ENCODE assay signal across 29 cellular contexts in the genomic region with DNA sequence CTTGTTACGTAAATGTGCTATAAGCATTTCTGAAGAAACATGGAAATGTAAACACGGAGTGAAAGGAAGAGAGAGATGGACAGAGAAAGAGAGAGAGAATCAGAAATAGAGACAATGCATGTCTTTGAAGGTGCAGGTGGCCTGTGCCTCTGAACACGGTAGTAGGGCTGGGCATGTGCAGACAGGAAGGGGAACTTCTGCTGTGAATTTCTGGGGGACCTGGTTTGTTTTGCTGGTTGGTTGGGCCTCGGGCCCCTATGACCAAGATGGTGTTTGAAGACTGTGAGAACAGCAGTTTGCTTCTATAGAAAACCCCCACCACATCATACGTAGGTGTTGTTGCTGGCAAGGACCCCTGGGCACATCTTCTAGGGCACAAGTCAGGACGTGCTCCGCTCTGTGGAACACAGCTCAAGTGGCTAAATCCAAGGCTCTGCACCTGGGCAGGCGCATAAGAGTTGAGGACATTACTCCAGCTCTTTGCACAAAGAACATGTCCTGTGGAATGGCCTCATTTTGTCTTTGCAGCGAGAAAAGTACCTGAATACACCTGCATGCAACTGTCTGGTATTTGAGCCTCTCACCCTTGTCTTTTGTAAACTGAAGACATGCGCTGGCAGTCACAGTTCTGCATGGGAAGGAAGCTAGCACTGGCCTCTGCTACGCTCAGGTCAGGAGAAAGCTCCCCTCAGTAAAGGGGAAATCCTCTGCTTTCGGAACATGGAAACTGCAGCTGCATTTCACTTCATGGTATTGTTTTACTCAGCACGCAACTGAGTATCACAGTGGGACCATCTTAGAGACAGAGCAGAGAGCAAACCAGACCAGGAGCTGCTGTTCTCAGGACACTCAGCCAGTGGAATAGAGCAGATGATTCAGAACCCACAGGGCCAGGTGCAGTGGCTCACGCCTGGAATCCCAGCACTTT. TPM values are rescaled to one million over a fixed set of nuclear protein-coding genes. Genes with fewer than 3 reads are reported as not detected.
DNase-seq lines count a peak whose midpoint lies in the region; ATAC-seq and TF ChIP-seq lines count a peak whose summit lies in the region.
"Had no signal": no experiment of that assay in that cellular context is flagged by ENCODE, and none has a peak within 500 bp of the region (broad histone marks: within the 10 kb centered on the region; RNA-seq: fewer than 3 reads in every experiment).

No MANE protein-coding gene starts in this region.

- no CpG with 5 or more reads among the region's 14 CpGs for WGBS in trophoblast cell (ENCODE audit: extremely low coverage, insufficient coverage, insufficient read length)

- peaks cover 3% of the 10 kb centered on the region for H3K27me3 Mint-ChIP-seq in glutamatergic neuron (ENCODE audit: unreplicated experiment)

- H2BK5ac ChIP-seq in trophoblast cell (ENCODE audit: low read depth, low read length, poor library complexity) = no peak overlapping the region

- no peak overlapping the region for H3K4me3 Mint-ChIP-seq in glutamatergic neuron (ENCODE audit: unreplicated experiment)
- H3K4me3 Mint-ChIP-seq: activated B cell treated with CpG ODN at 0.5 μM for 24 hours; activated CD8-positive, alpha-beta T cell treated with anti-CD3 and anti-CD28 coated beads for 36 hours; CD8-positive, alpha-beta memory T cell; HFFc6 had no signal

- H3K4me1 ChIP-seq in OCI-LY7 (ENCODE audit: insufficient read depth, low read length, poor library complexity, severe bottlenecking) = peaks cover 25% of the 10 kb centered on the region
- no peaks in the 10 kb centered on the region for H3K4me1 ChIP-seq in trophoblast cell (ENCODE audit: control insufficient read depth in 1 of 2, insufficient read depth in 2 of 2, low read length in 2 of 2)
- H3K4me1 ChIP-seq: colonic mucosa had no signal

- no peak overlapping the region for H3K18ac ChIP-seq in trophoblast cell (ENCODE audit: low read length)

- H4K91ac ChIP-seq in trophoblast cell (ENCODE audit: low read depth, low read length) = no peak overlapping the region

- POLR2A ChIA-PET in OCI-LY7 (lab: Charles Lee) = interaction anchor here (0.6 kb wide), 1 partner anchor 68 kb away, joined by 3 read pairs; no protein-coding TSS in a partner anchor

- TF ChIP-seq CTCF in OCI-LY7 (conservative IDR thresholded peaks at IDR 0.05; ENCODE audit: low read length) (no peak), glutamatergic neuron (IDR thresholded peaks at IDR 0.05; ENCODE audit: partially characterized antibody, unreplicated experiment) (no peak)

- H3K9me2 ChIP-seq in OCI-LY7 (ENCODE audit: insufficient read depth, low read length) = no peaks in the 10 kb centered on the region

- H3K4ac ChIP-seq in trophoblast cell (ENCODE audit: low read depth, low read length) = no peak overlapping the region

- H4K12ac ChIP-seq in trophoblast cell (ENCODE audit: low read depth, low read length) = no peak overlapping the region

- H2AFZ ChIP-seq in OCI-LY7 (ENCODE audit: low read length) (peak overlapping the region; percentile 78), trophoblast cell (ENCODE audit: insufficient read depth, low read length, poor library complexity) (no peak overlapping the region)

- H3K27ac ChIP-seq in OCI-LY7 (ENCODE audit: low read depth, low read length, poor library complexity, severe bottlenecking) (no peak overlapping the region), trophoblast cell (ENCODE audit: low read depth, low read length) (no peak overlapping the region)
- H3K27ac ChIP-seq: brain microvascular endothelial cell, colonic mucosa, thoracic aorta had no signal

- peak; percentile 58 for ATAC-seq in GM18867 (IDR thresholded peaks at IDR 0.05; ENCODE audit: unreplicated experiment)
- ATAC-seq in GM21737 (IDR thresholded peaks at IDR 0.05; ENCODE audit: unreplicated experiment) = peak; percentile 47
- ATAC-seq in HG03521 (IDR thresholded peaks at IDR 0.05; ENCODE audit: unreplicated experiment) = no peak
- ATAC-seq: activated CD8-positive, alpha-beta T cell treated with anti-CD3 and anti-CD28 coated beads for 36 hours had no signal

- no peak overlapping the region for H3K4me3 ChIP-seq in OCI-LY7 (ENCODE audit: low read depth, low read length, poor library complexity, severe bottlenecking)
- H3K4me3 ChIP-seq in trophoblast cell (ENCODE audit: low read depth, low read length) = no peak overlapping the region
- H3K4me3 ChIP-seq: colonic mucosa, skin epidermis, thoracic aorta had no signal

- H3K36me3 Mint-ChIP-seq in glutamatergic neuron (ENCODE audit: unreplicated experiment) = no peaks in the 10 kb centered on the region

- H3K4me2 ChIP-seq in OCI-LY7 (ENCODE audit: low read length) = peak overlapping the region; percentile 35
- H3K4me2 ChIP-seq in trophoblast cell (ENCODE audit: low read length) = no peak overlapping the region

- no TSS peak for BruUV-seq in OCI-LY7 (replicated peaks; lab: Mats Ljungman, UMichigan)

- peak overlapping the region; percentile 26 for H3K9ac ChIP-seq in trophoblast cell (ENCODE audit: low read length)

- peaks cover 3% of the 10 kb centered on the region for H3K4me1 Mint-ChIP-seq in glutamatergic neuron (ENCODE audit: low read depth, unreplicated experiment)
- H3K4me1 Mint-ChIP-seq: activated B cell treated with CpG ODN at 0.5 μM for 24 hours, naive B cell had no signal

- CTCF ChIA-PET in OCI-LY7 (lab: Charles Lee; ENCODE audit: unreplicated experiment) = interaction anchor here (0.5 to 1.1 kb wide), 2 partner anchors 50 to 106 kb away, joined by 3 to 4 read pairs; no protein-coding TSS in a partner anchor

- H2BK120ac ChIP-seq in trophoblast cell (ENCODE audit: insufficient read depth, low read length, poor library complexity) = no peak overlapping the region

- H3K79me1 ChIP-seq in trophoblast cell (ENCODE audit: low read length) = no peaks in the 10 kb centered on the region

- no peaks in the 10 kb centered on the region for H3K27me3 ChIP-seq in trophoblast cell (ENCODE audit: insufficient read depth, low read length)
- H3K27me3 ChIP-seq: brain microvascular endothelial cell, colonic mucosa had no signal

- no peak overlapping the region for H4K8ac ChIP-seq in trophoblast cell (ENCODE audit: low read depth, low read length)

- no peaks in the 10 kb centered on the region for H3K79me2 ChIP-seq in OCI-LY7 (ENCODE audit: insufficient read depth, low read depth, low read length)
- no peaks in the 10 kb centered on the region for H3K79me2 ChIP-seq in trophoblast cell (ENCODE audit: control insufficient read depth, insufficient read depth, low read length, poor library complexity)

- intact Hi-C loops in OCI-LY7 (cut with micrococcal nuclease; ENCODE audit: unreplicated experiment) = loop anchor here (2.0 kb wide), 1 partner anchor 281 kb away; no protein-coding TSS in a partner anchor

- DNase-seq in OCI-LY7 (ENCODE audit: low spot score) (peak; percentile 65), trophoblast cell (no peak), germinal center (ENCODE audit: low spot score) (no peak), glutamatergic neuron (no peak)
- DNase-seq: activated B cell treated with CpG ODN at 0.5 μM for 24 hours; activated CD8-positive, alpha-beta T cell treated with anti-CD3 and anti-CD28 coated beads for 36 hours; activated effector memory CD4-positive, alpha-beta T cell treated with anti-CD3 and anti-CD28 coated beads, Interleukin-2, amount 50 U/mL, for 16 hours; activated T-cell treated with anti-CD3 and anti-CD28 coated beads for 4 hours; brain microvascular endothelial cell; CD8-positive, alpha-beta memory T cell; colonic mucosa; DMS79; HFFc6; IMR-90; mesenchymal stem cell; naive B cell; NCI-H1436; NCI-H69; occipital lobe; stimulated activated CD4-positive, alpha-beta T cell treated with anti-CD3 and anti-CD28 coated beads, Interleukin-2, amount 100 ng/mL, for 24 hours; stimulated activated naive CD4-positive, alpha-beta T cell had no signal

- H3K36me3 ChIP-seq in OCI-LY7 (ENCODE audit: insufficient read depth, low read length) (no peaks in the 10 kb centered on the region), trophoblast cell (ENCODE audit: control insufficient read depth in 1 of 2, insufficient read depth in 2 of 2, low read length in 2 of 2) (no peaks in the 10 kb centered on the region)
- H3K36me3 ChIP-seq: brain microvascular endothelial cell, colonic mucosa, thoracic aorta had no signal

- H3K27ac Mint-ChIP-seq in glutamatergic neuron (ENCODE audit: unreplicated experiment) = no peak overlapping the region
- H3K27ac Mint-ChIP-seq: activated B cell treated with CpG ODN at 0.5 μM for 24 hours; activated CD8-positive, alpha-beta T cell treated with anti-CD3 and anti-CD28 coated beads for 36 hours; CD8-positive, alpha-beta memory T cell; HFFc6 had no signal

- H3K23ac ChIP-seq in trophoblast cell (ENCODE audit: low read length) = no peak overlapping the region

- no peak overlapping the region for H2BK12ac ChIP-seq in trophoblast cell (ENCODE audit: low read length)

- no peak overlapping the region for H3K14ac ChIP-seq in trophoblast cell (ENCODE audit: low read length)

- H3K9me3 Mint-ChIP-seq in glutamatergic neuron (ENCODE audit: unreplicated experiment) = peaks cover 6% of the 10 kb centered on the region
- H3K9me3 Mint-ChIP-seq: activated B cell treated with CpG ODN at 0.5 μM for 24 hours had no signal

- H2AK5ac ChIP-seq in trophoblast cell (ENCODE audit: low read length) = no peak overlapping the region

- peaks cover 10% of the 10 kb centered on the region for H3K9me3 ChIP-seq in OCI-LY7 (ENCODE audit: low read length)
- H3K9me3 ChIP-seq in trophoblast cell (ENCODE audit: insufficient read depth, low read depth, low read length) = peaks cover 2% of the 10 kb centered on the region
- H3K9me3 ChIP-seq: colonic mucosa, thoracic aorta had no signal

- H4K20me1 ChIP-seq in OCI-LY7 (ENCODE audit: insufficient read depth, low read length) = no peaks in the 10 kb centered on the region

RNA-seq across cellular contexts. Expression of a gene that starts 2.7 kb away (rescaled TPM):
- total RNA-seq in OCI-LY7 (2014; rRNA removed; shearing (Covaris generic)) = 0.06 and 0.23 TPM in 2 replicates
- total RNA-seq in OCI-LY7 (2022) (not detected in 2 replicates), glutamatergic neuron (ENCODE audit: unreplicated experiment) (not detected)
- 0.04 TPM in 2 replicates for polyA plus RNA-seq in trophoblast cell (2013)
- total RNA-seq: activated B cell treated with CpG ODN at 0.5 μM for 24 hours; activated CD8-positive, alpha-beta T cell treated with anti-CD3 and anti-CD28 coated beads for 36 hours; CD8-positive, alpha-beta memory T cell; colonic mucosa; glomerular endothelial cell; HFFc6; IMR-90; M059J; occipital lobe; thoracic aorta had no signal
- polyA plus RNA-seq: adipose tissue; CD8-positive, alpha-beta memory T cell; IMR-90 had no signal

RNA-seq across cellular contexts. Expression of a gene that starts 19.1 kb away (rescaled TPM):
- not detected in 2 replicates for total RNA-seq in OCI-LY7 (2014; rRNA removed; shearing (Covaris generic))
- total RNA-seq in OCI-LY7 (2022) = not detected in 2 replicates
- not detected in 2 replicates for polyA plus RNA-seq in trophoblast cell (2013)
- not detected for total RNA-seq in glutamatergic neuron (ENCODE audit: unreplicated experiment)
- total RNA-seq: activated B cell treated with CpG ODN at 0.5 μM for 24 hours; activated CD8-positive, alpha-beta T cell treated with anti-CD3 and anti-CD28 coated beads for 36 hours; CD8-positive, alpha-beta memory T cell; colonic mucosa; glomerular endothelial cell; HFFc6; IMR-90; M059J; occipital lobe; thoracic aorta had no signal
- polyA plus RNA-seq: adipose tissue; CD8-positive, alpha-beta memory T cell; IMR-90 had no signal

RNA-seq across cellular contexts. Expression of a gene that starts 54.9 kb away (rescaled TPM):
- 0.22 and 0.44 TPM in 2 replicates for total RNA-seq in OCI-LY7 (2014; rRNA removed; shearing (Covaris generic))
- total RNA-seq in OCI-LY7 (2022) (1.8 and 2.2 TPM in 2 replicates), glutamatergic neuron (ENCODE audit: unreplicated experiment) (0.93 TPM)
- polyA plus RNA-seq in trophoblast cell (2013) = 0.04 and 0.07 TPM in 2 replicates
